Comparison of ENCODE assay signal across 8 cellular contexts in the genomic region with DNA sequence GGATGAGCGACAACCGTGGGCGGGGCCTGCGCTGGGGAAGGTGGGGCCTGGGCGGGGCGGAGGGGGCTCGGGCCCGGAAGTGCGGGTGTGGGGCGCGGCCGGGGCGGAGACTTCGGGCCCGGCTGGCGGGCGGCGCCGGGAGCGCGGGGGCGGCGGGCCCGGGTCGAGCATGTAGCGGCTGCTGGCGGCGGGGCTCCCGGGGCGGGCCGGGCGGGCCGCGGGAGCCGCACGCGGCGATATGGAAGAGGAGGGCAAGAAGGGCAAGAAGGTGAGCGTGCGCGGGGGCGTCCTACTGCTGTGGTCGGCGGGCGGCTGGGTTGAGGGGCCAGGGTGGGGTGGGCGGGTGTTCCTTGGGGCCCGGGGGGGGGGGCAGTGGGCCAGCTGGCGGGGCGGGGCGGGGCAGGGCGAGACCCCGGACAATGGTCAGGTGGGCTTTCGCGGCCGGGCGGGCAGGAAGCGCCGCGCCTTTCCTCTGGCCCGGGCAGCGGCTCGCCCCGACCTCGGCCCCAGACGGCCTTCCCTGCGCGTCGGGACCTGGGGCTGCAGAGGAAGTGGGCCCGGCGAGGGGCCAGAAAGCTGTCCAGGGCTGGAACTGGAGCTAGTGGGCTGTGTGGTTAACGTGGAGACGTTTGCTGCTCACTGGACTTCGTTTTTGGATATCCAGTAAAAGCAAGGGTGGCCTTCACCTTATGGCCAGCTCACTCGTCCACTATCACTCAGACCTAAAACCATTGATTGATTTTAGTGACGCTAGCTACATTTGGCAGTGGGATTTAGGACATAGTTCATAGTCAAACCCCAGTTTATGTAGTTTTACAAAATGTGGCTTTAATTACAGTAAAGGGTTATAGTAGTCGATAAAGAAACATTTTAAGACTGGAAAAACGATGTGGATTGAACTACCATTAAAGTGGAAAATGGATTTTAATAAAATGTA. TPM values are rescaled to one million over a fixed set of nuclear protein-coding genes. Genes with fewer than 3 reads are reported as not detected.
A peak's percentile ranks its signal among the peaks of the same experiment; 100 is the strongest.
DNase-seq lines count a peak whose midpoint lies in the region; ATAC-seq and TF ChIP-seq lines count a peak whose summit lies in the region.

A gene (plus strand): TSS at position 106 of the 937 bp plus-strand sequence. CDS start 133 bp downstream, at position 239.

- H3K4me1 ChIP-seq in cardiac muscle cell (ENCODE audit: low read depth) (peaks cover 7% of the 10 kb centered on the region), ovary (ENCODE audit: insufficient read depth) (peaks cover 3% of the 10 kb centered on the region)

- intact Hi-C loops in ovary (cut with DNase I): loop anchor here in 1 of 4 donors (10.0 kb wide), 1 partner anchor 104 kb away; no protein-coding TSS in a partner anchor

- peak within 1 kb of the TSS; percentile 92 to 98 for H3K27ac Mint-ChIP-seq in activated naive CD4-positive, alpha-beta T cell treated with anti-CD3 and anti-CD28 coated beads, Interleukin-2, amount 50 U/mL, for 72 hours

- DNase-seq in AG08395 (ENCODE audit: low spot score): peak; percentile 35
- DNase-seq in LHCN-M2 (ENCODE audit: low read depth): peak; percentile 38
- DNase-seq in activated naive CD4-positive, alpha-beta T cell treated with anti-CD3 and anti-CD28 coated beads, Interleukin-2, amount 50 U/mL, for 72 hours (ENCODE audit: low spot score in 2 of 2): peak; percentile 41 to 69
- DNase-seq in cardiac muscle cell (ENCODE audit: low read depth in 1 of 2, low spot score in 1 of 2): peak; percentile 72 to 79
- DNase-seq in ovary: peak in 3 of 5 donors; percentile 55 to 78 (median 77)
- DNase-seq in inferior parietal cortex (ENCODE audit: extremely low spot score): no peak
- DNase-seq in COLO829 (ENCODE audit: low spot score): no peak

- H3K4me3 ChIP-seq in cardiac muscle cell: peak within 1 kb of the TSS; percentile 63
- peak within 1 kb of the TSS; percentile 84 for H3K4me3 ChIP-seq in ovary

- H3K27me3 ChIP-seq in cardiac muscle cell (no peaks in the 10 kb centered on the region), ovary (no peaks in the 10 kb centered on the region)

- TF ChIP-seq CTCF in cardiac muscle cell (IDR thresholded peaks at IDR 0.05; ENCODE audit: low read depth, low read length) (no peak), ovary (IDR thresholded peaks at IDR 0.05) (no peak)

- H3K36me3 ChIP-seq in cardiac muscle cell (no peaks in the 10 kb centered on the region), ovary (no peaks in the 10 kb centered on the region)

- H3K9me3 Mint-ChIP-seq in activated naive CD4-positive, alpha-beta T cell treated with anti-CD3 and anti-CD28 coated beads, Interleukin-2, amount 50 U/mL, for 72 hours: no peaks in the 10 kb centered on the region

- H3K9me3 ChIP-seq in cardiac muscle cell (ENCODE audit: low read depth): no peaks in the 10 kb centered on the region
- H3K9me3 ChIP-seq in ovary: no peaks in the 10 kb centered on the region

- ATAC-seq in GM18505 (IDR thresholded peaks at IDR 0.05; ENCODE audit: unreplicated experiment): peak; percentile 5
- no peak for ATAC-seq in activated naive CD4-positive, alpha-beta T cell treated with anti-CD3 and anti-CD28 coated beads, Interleukin-2, amount 50 U/mL, for 72 hours

- 0 to 1% (median 1%) methylated on average over 15 to 76 of the region's 77 CpGs for WGBS in ovary, 3 donors

- TF ChIP-seq POLR2A in GM18505 (IDR thresholded peaks at IDR 0.05; ENCODE audit: borderline replicate concordance, extremely low read depth, insufficient read depth, insufficient read length): no peak
- TF ChIP-seq POLR2A in ovary (IDR thresholded peaks at IDR 0.05): no peak

- no peak for TF ChIP-seq EP300 in ovary (IDR thresholded peaks at IDR 0.05)

- peaks cover 14 to 17% of the 10 kb centered on the region in 2 donors for H3K36me3 Mint-ChIP-seq in activated naive CD4-positive, alpha-beta T cell treated with anti-CD3 and anti-CD28 coated beads, Interleukin-2, amount 50 U/mL, for 72 hours

- peak within 1 kb of the TSS; percentile 90 for H3K27ac ChIP-seq in cardiac muscle cell
- H3K27ac ChIP-seq in ovary: peak within 1 kb of the TSS; percentile 5 to 68

RNA-seq across cellular contexts. Expression of the gene that starts here (rescaled TPM):
- total RNA-seq in LHCN-M2 (2014; rRNA removed) (117 and 126 TPM in 2 replicates), cardiac muscle cell (38.3 and 44.9 TPM in 2 replicates), ovary (10 to 100 TPM; 16.2 to 34.6 (median 23.5) TPM)
- polyA plus RNA-seq in LHCN-M2 (2012): 103 TPM
- total RNA-seq in activated naive CD4-positive, alpha-beta T cell treated with anti-CD3 and anti-CD28 coated beads, Interleukin-2, amount 50 U/mL, for 72 hours: 100 to 1,000 TPM in 1 of 2 donors, 10 to 100 TPM in 1; 79.2 to 130 TPM
- polyA plus RNA-seq in cardiac muscle cell (59.2 and 65.7 TPM in 2 replicates), ovary (10 to 100 TPM; 21.2 to 23.1 TPM)

Comparison
In these comparisons a context has a peak if more than half of its experiments do, and no peak if none do; other contexts are left out.
1. DNase-seq: peak in AG08395 (single experiment), LHCN-M2 (single experiment), activated naive CD4-positive, alpha-beta T cell treated with anti-CD3 and anti-CD28 coated beads, Interleukin-2, amount 50 U/mL, for 72 hours (2 of 2), cardiac muscle cell (2 of 2) and ovary (3 of 5); none in inferior parietal cortex (single experiment) and COLO829 (single experiment).